Comparison of ENCODE assay signal across 1 cellular context in the genomic region with DNA sequence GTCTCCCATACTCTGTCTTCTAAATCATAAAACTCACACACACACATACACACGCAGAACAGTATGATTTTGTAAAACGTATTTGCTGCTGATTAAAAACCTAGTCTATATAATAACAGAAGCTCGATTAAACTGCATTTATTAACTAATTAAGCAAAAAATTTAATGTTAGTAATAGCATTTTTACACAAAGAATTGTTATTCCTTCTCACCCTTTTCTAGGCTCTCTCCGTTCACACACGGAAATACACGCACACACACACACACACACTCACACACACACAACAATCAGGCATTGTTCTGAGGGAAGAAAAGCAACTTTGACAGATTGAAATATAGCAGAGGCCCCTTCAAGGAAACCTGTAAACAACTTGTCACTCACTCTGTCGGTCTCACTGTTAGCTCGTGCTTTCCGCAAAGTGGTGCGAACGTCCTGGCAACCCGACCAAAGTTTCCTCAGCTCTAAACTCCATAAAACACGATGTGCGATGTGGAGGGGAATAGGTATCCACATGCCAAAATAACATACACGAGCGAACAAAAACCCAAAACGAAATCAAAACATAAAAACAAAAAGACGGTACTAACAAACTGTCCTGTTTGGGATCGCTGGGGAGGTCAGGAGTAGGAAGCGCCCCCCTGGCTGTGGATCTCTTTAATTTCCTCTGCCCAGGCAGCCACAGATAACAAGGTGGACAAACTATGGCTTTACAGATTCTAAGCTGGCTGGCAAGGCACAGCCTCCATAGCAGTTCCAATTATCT.
TF ChIP-seq lines count a peak whose summit lies in the region.

No MANE protein-coding gene starts in this region.

TF ChIP-seq in H1, 55 proteins besides CTCF, POLR2A, EP300 and RAD21 (continued from another document):
- no peak for TF ChIP-seq RNF2 (IDR thresholded peaks at IDR 0.05; ENCODE audit: borderline replicate concordance, low read depth, low read length, missing control alignments, poor library complexity, severe bottlenecking)
